Comparison of ENCODE assay signal across 8 cellular contexts in genomic region chr10:6136215-6137201, GRCh38. TPM values are rescaled to one million over a fixed set of nuclear protein-coding genes. Genes with fewer than 3 reads are reported as not detected.
DNase-seq lines count a peak whose midpoint lies in the region; ATAC-seq, FAIRE-seq and TF ChIP-seq lines count a peak whose summit lies in the region.

No MANE protein-coding gene starts in this region.

- H3K27me3 Mint-ChIP-seq in activated CD8-positive, alpha-beta T cell treated with anti-CD3 and anti-CD28 coated beads for 36 hours, result peaks cover 9% of the 10 kb centered on the region

- no peak overlapping the region for H3K4me3 ChIP-seq in HepG2 (replicated peaks in 1 of 3; ENCODE audit: insufficient read depth in 1 of 3, low read depth in 2 of 3, low read length in 3 of 3)
- H3K4me3 ChIP-seq in small intestine (ENCODE audit: low read depth in 1 of 2, low read length in 2 of 2), result no peak overlapping the region

- H3K4me2 ChIP-seq in HepG2 (ENCODE audit: low read depth, low read length), result no peak overlapping the region

- BruUV-seq in HepG2 (replicated peaks; lab: Mats Ljungman, UMichigan), result no TSS peak

- H4K20me1 ChIP-seq in HepG2 (ENCODE audit: insufficient read depth, low read length), result no peaks in the 10 kb centered on the region

- no peaks in the 10 kb centered on the region for H3K9me3 Mint-ChIP-seq in activated CD8-positive, alpha-beta T cell treated with anti-CD3 and anti-CD28 coated beads for 36 hours

- H3K9me3 ChIP-seq in HepG2 (ENCODE audit: low read length) (no peaks in the 10 kb centered on the region), small intestine (ENCODE audit: control insufficient read depth, low read depth) (no peaks in the 10 kb centered on the region)

- POLR2A ChIA-PET in activated CD8-positive, alpha-beta T cell treated with anti-CD3 and anti-CD28 coated beads for 36 hours (lab: Charles Lee), result interaction anchor here (0.8 to 4.7 kb wide), 18 partner anchors 8 to 247 kb away, joined by 3 to 17 read pairs (median 4); partner anchors contain the start of genes ANKRD16, FBH1 and PFKFB3
- POLR2A ChIA-PET in HepG2 (lab: Yijun Ruan, JAX), result no interaction called here

- no peak for TF ChIP-seq CTCF in activated CD8-positive, alpha-beta T cell treated with anti-CD3 and anti-CD28 coated beads for 36 hours (IDR thresholded peaks at IDR 0.05)
- no peak for TF ChIP-seq CTCF in HepG2 (CRISPR knock-in tag; IDR thresholded peaks at IDR 0.05)

- no peak for TF ChIP-seq POLR2A in HepG2 (IDR thresholded peaks at IDR 0.05; ENCODE audit: insufficient read depth in 1 of 2, low read depth in 2 of 2, low read length in 2 of 2)

- H3K4me1 Mint-ChIP-seq in activated CD8-positive, alpha-beta T cell treated with anti-CD3 and anti-CD28 coated beads for 36 hours (ENCODE audit: low read depth), result peaks cover 53% of the 10 kb centered on the region

- WGBS in HepG2 (ENCODE audit: low lambda C conversion rate), result 13% methylated on average over 9 of the region's 20 CpGs
- 58 to 65% (median 61%) methylated on average over 20 of the region's 20 CpGs for WGBS in small intestine, 3 donors

- no peaks in the 10 kb centered on the region for H3K36me3 ChIP-seq in HepG2 (replicated peaks in 1 of 2; ENCODE audit: control insufficient read depth in 1 of 2, insufficient read depth in 2 of 2, low read length in 2 of 2)
- H3K36me3 ChIP-seq in small intestine (ENCODE audit: control insufficient read depth in 2 of 2, insufficient read depth in 2 of 2, low read length in 2 of 2), result no peaks in the 10 kb centered on the region

- peak overlapping the region; percentile 58 for H3K4me3 Mint-ChIP-seq in activated CD8-positive, alpha-beta T cell treated with anti-CD3 and anti-CD28 coated beads for 36 hours

- in situ Hi-C loops in HepG2 (cut with HindIII; ENCODE audit: extremely low pct_ligation_motif_present, low pct_unique_long_range_greater_than_20kb), result no loop called here

- H3K27ac ChIP-seq in HepG2 (ENCODE audit: extremely low read length, insufficient read depth, low read length) (no peak overlapping the region), small intestine (ENCODE audit: low read depth in 1 of 2, low read length in 1 of 2) (no peak overlapping the region)

- TF ChIP-seq RAD21 in HepG2 (CRISPR knock-in tag; IDR thresholded peaks at IDR 0.05), result no peak

- DNase-seq in activated CD8-positive, alpha-beta T cell treated with anti-CD3 and anti-CD28 coated beads for 36 hours, result peak; percentile 84
- peak; percentile 31 to 57 for DNase-seq in lung microvascular endothelial cell (ENCODE audit: low read depth in 2 of 2)
- no peak for DNase-seq in C1 segment of cervical spinal cord (lab: John Stamatoyannopoulos, UW)
- no peak for DNase-seq in HepG2 (ENCODE audit: low spot score)
- no peak for DNase-seq in GOT3 (lab: John Stamatoyannopoulos, UW)
- no peak for DNase-seq in small intestine

- no peak overlapping the region for H2AFZ ChIP-seq in HepG2 (ENCODE audit: low read length)

- H3K79me2 ChIP-seq in HepG2 (ENCODE audit: insufficient read depth, low read length), result no peaks in the 10 kb centered on the region

- TF ChIP-seq EP300 in HepG2 (IDR thresholded peaks at IDR 0.05; ENCODE audit: low read depth in 2 of 2, low read length in 2 of 2), result no peak
- no peak for TF ChIP-seq EP300 in HepG2 (CRISPR knock-in tag; IDR thresholded peaks at IDR 0.05; ENCODE audit: borderline replicate concordance)

- intact Hi-C loops in activated CD8-positive, alpha-beta T cell treated with anti-CD3 and anti-CD28 coated beads for 36 hours (cut with micrococcal nuclease), result no loop called here
- intact Hi-C loops in HepG2 (cut with micrococcal nuclease; ENCODE audit: unreplicated experiment), result no loop called here

- no peak overlapping the region for H3K9ac ChIP-seq in HepG2 (ENCODE audit: insufficient read depth, low read depth, low read length)

- H3K4me1 ChIP-seq in HepG2 (ENCODE audit: insufficient read depth, low read length), result peaks cover 7% of the 10 kb centered on the region
- H3K4me1 ChIP-seq in small intestine (ENCODE audit: control insufficient read depth in 2 of 2, insufficient read depth in 1 of 2, low read depth in 1 of 2, low read length in 1 of 2), result peaks cover 0 to 2% of the 10 kb centered on the region in 2 donors

- CTCF ChIA-PET in activated CD8-positive, alpha-beta T cell treated with anti-CD3 and anti-CD28 coated beads for 36 hours (lab: Charles Lee), result interaction anchor here (0.7 to 3.1 kb wide), 17 partner anchors 8 to 371 kb away, joined by 3 to 23 read pairs (median 4); partner anchors contain the start of gene PFKFB3
- CTCF ChIA-PET in HepG2 (lab: Yijun Ruan, JAX; ENCODE audit: low intra/inter-chr PET ratio, low total read pairs), result no interaction called here

- FAIRE-seq in HepG2 (lab: Jason Lieb, UNC) (no peak), small intestine (lab: Jason Lieb, UNC) (no peak)

- peaks cover 11 to 75% of the 10 kb centered on the region in 2 experiments for H3K27me3 ChIP-seq in HepG2 (ENCODE audit: control insufficient read depth in 1 of 2, insufficient read depth in 2 of 2, low read length in 2 of 2)
- no peaks in the 10 kb centered on the region for H3K27me3 ChIP-seq in small intestine (ENCODE audit: control insufficient read depth in 2 of 2, insufficient read depth in 2 of 2, low read length in 2 of 2)

- no peaks in the 10 kb centered on the region for H3K36me3 Mint-ChIP-seq in activated CD8-positive, alpha-beta T cell treated with anti-CD3 and anti-CD28 coated beads for 36 hours (ENCODE audit: low read depth)

- ATAC-seq in GM18867 (IDR thresholded peaks at IDR 0.05; ENCODE audit: unreplicated experiment) (peak; percentile 44), HG03039 (IDR thresholded peaks at IDR 0.05; ENCODE audit: unreplicated experiment) (peak; percentile 38), HepG2 (no peak)
- ATAC-seq in activated CD8-positive, alpha-beta T cell treated with anti-CD3 and anti-CD28 coated beads for 36 hours, result peak; percentile 80

- H3K27ac Mint-ChIP-seq in activated CD8-positive, alpha-beta T cell treated with anti-CD3 and anti-CD28 coated beads for 36 hours, result peak overlapping the region; percentile 89

TF ChIP-seq in HepG2, 621 proteins besides CTCF, POLR2A, EP300 and RAD21 (continues in another document):
- no peak for TF ChIP-seq ZNF331 (CRISPR knock-in tag; IDR thresholded peaks at IDR 0.05)
- no peak for TF ChIP-seq MIER3 (CRISPR knock-in tag; IDR thresholded peaks at IDR 0.05; ENCODE audit: borderline replicate concordance)
- no peak for TF ChIP-seq TRIM22 (IDR thresholded peaks at IDR 0.05)
- no peak for TF ChIP-seq SOX6 (IDR thresholded peaks at IDR 0.05)
- TF ChIP-seq SOX6 (CRISPR knock-in tag; IDR thresholded peaks at IDR 0.05), result no peak
- TF ChIP-seq SP4 (CRISPR knock-in tag; IDR thresholded peaks at IDR 0.05), result no peak
- no peak for TF ChIP-seq HMGA1 (CRISPR knock-in tag; conservative IDR thresholded peaks at IDR 0.05)
- TF ChIP-seq SPEN (CRISPR knock-in tag; IDR thresholded peaks at IDR 0.05; ENCODE audit: low read depth), result no peak

RNA-seq across cellular contexts. Expression of gene RBM17, which starts 47.7 kb away (rescaled TPM):
- 100 to 1,000 TPM; 284 to 285 TPM for total RNA-seq in activated CD8-positive, alpha-beta T cell treated with anti-CD3 and anti-CD28 coated beads for 36 hours
- total RNA-seq in lung microvascular endothelial cell (27.5 and 33.9 TPM in 2 replicates), HepG2 (2016; rRNA removed; fragmentation: Illumina TruSeq; extraction: Trizol) (63.3 and 77.5 TPM in 2 replicates)
- 28.7 and 33.2 TPM in 2 replicates for total RNA-seq in HepG2 (2016; cell fraction: cytosol; rRNA removed; fragmentation: Illumina TruSeq; extraction: Trizol; ENCODE audit: low read depth)
- total RNA-seq in HepG2 (2016; cell fraction: insoluble cytoplasmic fraction; rRNA removed; fragmentation: Illumina TruSeq; extraction: Trizol), result 57.4 and 73.5 TPM in 2 replicates
- total RNA-seq in HepG2 (2016; cell fraction: membrane; rRNA removed; fragmentation: Illumina TruSeq; extraction: Trizol), result 62.2 and 67.8 TPM in 2 replicates
- 64.2 and 72.7 TPM in 2 replicates for total RNA-seq in HepG2 (2016; cell fraction: nucleus; rRNA removed; fragmentation: Illumina TruSeq; extraction: Trizol)
- polyA plus RNA-seq in HepG2 (2011; rRNA removed) (26.6 and 30.7 TPM in 2 replicates), small intestine (10 to 100 TPM; 45.7 to 82.7 (median 65.1) TPM)
- polyA plus RNA-seq in HepG2 (2011; cell fraction: cytosol; rRNA removed), result 13.0 and 14.3 TPM in 2 replicates
- polyA plus RNA-seq in HepG2 (2011; cell fraction: nucleus; rRNA removed), result 71.7 and 86.3 TPM in 2 replicates
- 46.3 and 82.5 TPM in 2 replicates for polyA plus RNA-seq in HepG2 (2012)
- polyA plus RNA-seq in HepG2 (2016; cell fraction: cytosol; fragmentation: Illumina TruSeq; extraction: Trizol; ENCODE audit: low read depth), result 55.3 and 78.7 TPM in 2 replicates
- 145 and 152 TPM in 2 replicates for polyA plus RNA-seq in HepG2 (2016; cell fraction: insoluble cytoplasmic fraction; fragmentation: Illumina TruSeq; extraction: Trizol; ENCODE audit: low read depth)
- polyA plus RNA-seq in HepG2 (2016; cell fraction: membrane; fragmentation: Illumina TruSeq; extraction: Trizol; ENCODE audit: low read depth), result 95.4 and 110 TPM in 2 replicates
- polyA plus RNA-seq in HepG2 (2016; cell fraction: nucleus; fragmentation: Illumina TruSeq; extraction: Trizol; ENCODE audit: insufficient read depth, low read depth), result 232 and 242 TPM in 2 replicates
- 15.7 and 19.9 TPM in 2 replicates for polyA minus RNA-seq in HepG2 (2011; rRNA and poly(A)+ RNA removed; ENCODE audit: low replicate concordance)
- polyA minus RNA-seq in HepG2 (2011; cell fraction: cytosol; rRNA and poly(A)+ RNA removed), result 7.2 and 7.9 TPM in 2 replicates
- 48.2 and 50.1 TPM in 2 replicates for polyA minus RNA-seq in HepG2 (2011; cell fraction: nucleus; rRNA and poly(A)+ RNA removed)

Comparison
In these comparisons a context has a peak if more than half of its experiments do, and no peak if none do; other contexts are left out.
1. DNase-seq: peak in activated CD8-positive, alpha-beta T cell treated with anti-CD3 and anti-CD28 coated beads for 36 hours (single experiment) and lung microvascular endothelial cell (2 of 2); none in C1 segment of cervical spinal cord (0 of 14), HepG2 (single experiment), GOT3 (single experiment) and small intestine (single experiment).